ENCODE assay signal across 1 cellular context in genomic region chr7:56063882-56064625, GRCh38.
A peak's percentile ranks its signal among the peaks of the same experiment; 100 is the strongest.
TF ChIP-seq lines count a peak whose summit lies in the region.

SUMF2 (plus strand) TSS chr7:56064286; CDS start chr7:56064312, 26 bp downstream.

TF ChIP-seq in H1, 55 proteins besides CTCF, POLR2A, EP300 and RAD21 (continued from another document):
- TF ChIP-seq SP4 (IDR thresholded peaks at IDR 0.05; ENCODE audit: low read length), result peak; percentile 86; the same call in 1 of the 2 replicates
- peak; percentile 80 for TF ChIP-seq PHF8 (conservative IDR thresholded peaks at IDR 0.05; ENCODE audit: low read depth, low read length)
- peak; percentile 58; the same call in 1 of the 2 replicates for TF ChIP-seq CREB1 (IDR thresholded peaks at IDR 0.05)
- TF ChIP-seq CHD1 (IDR thresholded peaks at IDR 0.05; ENCODE audit: low read depth, low read length), result no peak
- no peak for TF ChIP-seq SIX5 (IDR thresholded peaks at IDR 0.05; ENCODE audit: low read depth, low read length)
- TF ChIP-seq SIN3A (conservative IDR thresholded peaks at IDR 0.05 in 1 of 2, IDR thresholded peaks at IDR 0.05 in 1 of 2; ENCODE audit: low read depth in 1 of 2, low read length in 2 of 2), result 0 out of 4 replicates have a peak, but pooled peaks have one; percentile 32 to 48
- no peak for TF ChIP-seq YY1 (IDR thresholded peaks at IDR 0.05; ENCODE audit: low read depth, low read length)
- peak; percentile 94 for TF ChIP-seq CEBPB (IDR thresholded peaks at IDR 0.05; ENCODE audit: low read depth, low read length)
- TF ChIP-seq SRF (IDR thresholded peaks at IDR 0.05; ENCODE audit: low read depth, low read length), result no peak
- no peak for TF ChIP-seq GABPA (IDR thresholded peaks at IDR 0.05; ENCODE audit: borderline replicate concordance, insufficient read depth, low read length)
- TF ChIP-seq RBBP5 (IDR thresholded peaks at IDR 0.05; ENCODE audit: borderline replicate concordance, low read depth, low read length), result no peak
- no peak for TF ChIP-seq RNF2 (IDR thresholded peaks at IDR 0.05; ENCODE audit: borderline replicate concordance, low read depth, low read length, missing control alignments, poor library complexity, severe bottlenecking)
- 0 out of 2 replicates have a peak, but pooled peaks have one; percentile 25 for TF ChIP-seq RFX5 (IDR thresholded peaks at IDR 0.05; ENCODE audit: borderline replicate concordance, low read depth, low read length)
- TF ChIP-seq ATF2 (IDR thresholded peaks at IDR 0.05; ENCODE audit: low read length), result no peak
- no peak for TF ChIP-seq KDM1A (IDR thresholded peaks at IDR 0.05; ENCODE audit: borderline replicate concordance, low read length)
- TF ChIP-seq POLR2AphosphoS5 (IDR thresholded peaks at IDR 0.05; ENCODE audit: low read depth, low read length), result peak; percentile 99
TF ChIP-seq in H1: peak in this region for 14.
